In genomic region chr22:38700789-38701628, GRCh38 we compare ENCODE assay signal across 8 cellular contexts. TPM values are rescaled to one million over a fixed set of nuclear protein-coding genes. Genes with fewer than 3 reads are reported as not detected.
A peak's percentile ranks its signal among the peaks of the same experiment; 100 is the strongest.
DNase-seq lines count a peak whose midpoint lies in the region; ATAC-seq, FAIRE-seq and TF ChIP-seq lines count a peak whose summit lies in the region.

Gene JOSD1, minus strand, starts transcription at chr22:38700943. Its CDS starts 956 bp downstream, at chr22:38699987.

- 0 out of 5 replicates have a peak, but pooled peaks of 1 of the 2 experiments have one; percentile 11 for TF ChIP-seq EP300 in A549 (IDR thresholded peaks at IDR 0.05)

- peak within 1 kb of the TSS; percentile 86 for H3K4me2 ChIP-seq in A549

- FAIRE-seq in A549 (lab: Jason Lieb, UNC): no peak

- intact Hi-C loops in spleen (cut with DNase I; ENCODE audit: low total_unique reads): no loop called here

- ATAC-seq in A549 (peak; percentile 12 to 60), GM18861 (IDR thresholded peaks at IDR 0.05; ENCODE audit: unreplicated experiment) (peak; percentile 25), HG03159 (IDR thresholded peaks at IDR 0.05; ENCODE audit: unreplicated experiment) (peak; percentile 40)
- peak; percentile 33 for ATAC-seq in activated CD4-positive, CD25-positive, alpha-beta regulatory T cell treated with anti-CD3 and anti-CD28 coated beads, Interleukin-2, amount 50 U/mL, for 24 hours

- H3K27ac ChIP-seq in A549 (peak within 1 kb of the TSS; percentile 96 to 99), spleen (peak within 1 kb of the TSS; percentile 94 to 99 (median 98))

- no peaks in the 10 kb centered on the region for H3K36me3 ChIP-seq in spleen

- 10% methylated on average over 20 of the region's 94 CpGs for WGBS in A549 (ENCODE audit: missing lambda C conversion rate)
- 0 to 1% (median 0%) methylated on average over 23 to 94 of the region's 94 CpGs for WGBS in spleen, 5 donors

- H3K4me3 ChIP-seq in A549 (peak within 1 kb of the TSS; percentile 88), spleen (peak within 1 kb of the TSS; percentile 59 to 79 (median 63))

- DNase-seq in A549 (ENCODE audit: low read depth in 1 of 2, low spot score in 1 of 2) (peak; percentile 64 to 95), NCI-H345 treated with DMSO at 0.1 percent for 48 hours (lab: John Stamatoyannopoulos, UW; ENCODE audit: unreplicated experiment) (peak; percentile 65), inferior parietal cortex (ENCODE audit: extremely low spot score) (peak; percentile 94), spleen (peak; percentile 99)
- peak; percentile 99 for DNase-seq in central memory CD4-positive, alpha-beta T cell

- TF ChIP-seq CTCF in A549 (IDR thresholded peaks at IDR 0.05) (no peak), spleen (IDR thresholded peaks at IDR 0.05 in 8 of 11, conservative IDR thresholded peaks at IDR 0.05 in 3 of 11) (peak in 4 of 11 experiments; percentile 17 to 38 (median 33))

- CTCF ChIA-PET in A549 (lab: Yijun Ruan, JAX): interaction anchor here (1.6 kb wide), 1 partner anchor 17 kb away, joined by 4 read pairs; no protein-coding TSS in a partner anchor

- no peak for TF ChIP-seq RAD21 in A549 (conservative IDR thresholded peaks at IDR 0.05 in 1 of 2, IDR thresholded peaks at IDR 0.05 in 1 of 2)

- H3K9me3 ChIP-seq in A549 (no peaks in the 10 kb centered on the region), spleen (no peaks in the 10 kb centered on the region)

- POLR2A ChIA-PET in A549 (lab: Yijun Ruan, JAX): interaction anchor here (2.9 kb wide), 1 partner anchor 19 kb away, joined by 12 read pairs; the partner anchor contains the start of gene TOMM22

- no peaks in the 10 kb centered on the region for H3K27me3 ChIP-seq in spleen (replicated peaks in 1 of 7)

- TF ChIP-seq POLR2A in A549 (IDR thresholded peaks at IDR 0.05; ENCODE audit: low read length) (peak; percentile 72), spleen (IDR thresholded peaks at IDR 0.05) (peak; percentile 84 to 93 (median 88))

- peaks cover 45% of the 10 kb centered on the region for H3K4me1 ChIP-seq in A549
- H3K4me1 ChIP-seq in spleen: peaks cover 49 to 66% (median 59%) of the 10 kb centered on the region in 6 donors

TF ChIP-seq in A549, 52 proteins besides CTCF, POLR2A, EP300 and RAD21:
- peak; percentile 36; the same call in 1 of the 2 replicates for TF ChIP-seq MAX (IDR thresholded peaks at IDR 0.05)
- no peak; the same call in 1 of the 2 replicates for TF ChIP-seq GATA3 (IDR thresholded peaks at IDR 0.05; ENCODE audit: borderline replicate concordance)
- no peak for TF ChIP-seq CHD2 (IDR thresholded peaks at IDR 0.05; ENCODE audit: low read length, partially characterized antibody)
- peak; percentile 50; the same call in 1 of the 2 replicates for TF ChIP-seq HOXA7 (CRISPR knock-in tag; IDR thresholded peaks at IDR 0.05)
- no peak for TF ChIP-seq ESRRA (IDR thresholded peaks at IDR 0.05; ENCODE audit: borderline replicate concordance, low read length)
- TF ChIP-seq MAFK (IDR thresholded peaks at IDR 0.05; ENCODE audit: partially characterized antibody): no peak
- TF ChIP-seq MYC (IDR thresholded peaks at IDR 0.05; ENCODE audit: borderline replicate concordance, low read length): 0 out of 2 replicates have a peak, but pooled peaks have one; percentile 25
- peak; percentile 40; the same call in 1 of the 2 replicates for TF ChIP-seq MAZ (IDR thresholded peaks at IDR 0.05; ENCODE audit: borderline replicate concordance, low read depth, low read length)
- TF ChIP-seq BCL3 (IDR thresholded peaks at IDR 0.05): peak; percentile 85; the same call in 1 of the 3 replicates
- TF ChIP-seq RNF2 (IDR thresholded peaks at IDR 0.05; ENCODE audit: borderline replicate concordance, low read depth): no peak
- TF ChIP-seq ZC3H11A (IDR thresholded peaks at IDR 0.05): no peak
- TF ChIP-seq, protein P1, sequence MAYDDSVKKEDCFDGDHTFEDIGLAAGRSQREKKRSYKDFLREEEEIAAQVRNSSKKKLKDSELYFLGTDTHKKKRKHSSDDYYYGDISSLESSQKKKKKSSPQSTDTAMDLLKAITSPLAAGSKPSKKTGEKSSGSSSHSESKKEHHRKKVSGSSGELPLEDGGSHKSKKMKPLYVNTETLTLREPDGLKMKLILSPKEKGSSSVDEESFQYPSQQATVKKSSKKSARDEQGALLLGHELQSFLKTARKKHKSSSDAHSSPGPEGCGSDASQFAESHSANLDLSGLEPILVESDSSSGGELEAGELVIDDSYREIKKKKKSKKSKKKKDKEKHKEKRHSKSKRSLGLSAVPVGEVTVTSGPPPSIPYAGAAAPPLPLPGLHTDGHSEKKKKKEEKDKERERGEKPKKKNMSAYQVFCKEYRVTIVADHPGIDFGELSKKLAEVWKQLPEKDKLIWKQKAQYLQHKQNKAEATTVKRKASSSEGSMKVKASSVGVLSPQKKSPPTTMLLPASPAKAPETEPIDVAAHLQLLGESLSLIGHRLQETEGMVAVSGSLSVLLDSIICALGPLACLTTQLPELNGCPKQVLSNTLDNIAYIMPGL (CRISPR knock-in tag; IDR thresholded peaks at IDR 0.05; ENCODE audit: borderline replicate concordance): no peak
- no peak for TF ChIP-seq TP53 (CRISPR knock-in tag; IDR thresholded peaks at IDR 0.05)
- TF ChIP-seq BHLHE40 (IDR thresholded peaks at IDR 0.05; ENCODE audit: low read depth, low read length): 0 out of 2 replicates have a peak, but pooled peaks have one; percentile 51
- TF ChIP-seq, protein P2, sequence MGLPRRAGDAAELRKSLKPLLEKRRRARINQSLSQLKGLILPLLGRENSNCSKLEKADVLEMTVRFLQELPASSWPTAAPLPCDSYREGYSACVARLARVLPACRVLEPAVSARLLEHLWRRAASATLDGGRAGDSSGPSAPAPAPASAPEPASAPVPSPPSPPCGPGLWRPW (IDR thresholded peaks at IDR 0.05): no peak
- peak; percentile 63 to 84 for TF ChIP-seq JUN (IDR thresholded peaks at IDR 0.05)
- peak; percentile 43; the same call in 1 of the 2 replicates for TF ChIP-seq HOXB5 (CRISPR knock-in tag; IDR thresholded peaks at IDR 0.05)
- 0 out of 2 replicates have a peak, but pooled peaks have one; percentile 33 for TF ChIP-seq TFCP2L1 (CRISPR knock-in tag; IDR thresholded peaks at IDR 0.05)
- no peak for TF ChIP-seq ELK1 (IDR thresholded peaks at IDR 0.05; ENCODE audit: low read depth, low read length)
- TF ChIP-seq FOSL2 (IDR thresholded peaks at IDR 0.05): no peak
- peak; percentile 85 for TF ChIP-seq FOSL2 (CRISPR knock-in tag; IDR thresholded peaks at IDR 0.05)
- TF ChIP-seq PHF8 (IDR thresholded peaks at IDR 0.05; ENCODE audit: borderline replicate concordance, low read depth): peak; percentile 68; the same call in 1 of the 2 replicates

RNA-seq across cellular contexts. Expression of gene JOSD1, which starts in this region (rescaled TPM):
- 37.5 and 40.9 TPM in 2 replicates for polyA plus RNA-seq in A549 (2011; rRNA removed)
- polyA plus RNA-seq in A549 (2012; cell fraction: cytosol; rRNA removed): 22.7 and 28.4 TPM in 2 replicates
- 25.9 and 35.5 TPM in 2 replicates for polyA plus RNA-seq in A549 (2012; cell fraction: nucleus; rRNA removed)
- 28.5 to 30.9 TPM (median 29.7 TPM) in 3 replicates for polyA plus RNA-seq in A549 (2017; fragmentation: RNase III; extraction: RNeasy Plus Mini Kit Qiagen cat#74134 plus additional on column Dnase treatment)
- 45.8 and 46.8 TPM in 2 replicates for polyA minus RNA-seq in A549 (2011; rRNA and poly(A)+ RNA removed)
- 10 to 100 TPM; 28.5 to 54.2 (median 36.4) TPM for total RNA-seq in spleen
- 10 to 100 TPM; 10.1 to 16.3 (median 13.8) TPM for polyA plus RNA-seq in spleen

Comparison
In these comparisons a context has a peak if more than half of its experiments do, and no peak if none do; other contexts are left out.
1. Peak in every context shown above with its lines: DNase-seq, ATAC-seq, H3K4me3 ChIP-seq and H3K27ac ChIP-seq.